2 cellular contexts compared by ENCODE assay signal in the genomic region with DNA sequence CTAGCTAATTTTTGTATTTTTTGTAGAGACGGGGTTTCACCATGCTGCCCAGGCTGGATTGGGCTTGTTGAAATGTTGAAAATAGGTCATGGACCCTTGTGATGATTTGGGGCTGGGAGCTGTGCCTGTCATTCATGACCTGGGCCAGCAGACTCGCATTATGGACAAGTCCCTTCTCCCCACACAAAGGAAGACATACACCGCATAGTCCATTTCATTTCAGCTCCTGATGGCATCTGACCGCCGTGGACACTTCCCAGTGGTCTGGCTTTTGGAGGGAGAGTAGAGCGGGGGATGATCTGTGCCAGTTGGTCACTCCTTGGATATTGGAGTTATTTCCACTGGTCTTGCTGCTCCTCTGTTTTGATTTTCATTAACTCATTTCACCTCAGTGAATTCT.
TF ChIP-seq lines count a peak whose summit lies in the region.

No MANE protein-coding gene starts in this region.

TF ChIP-seq in WTC11, 78 proteins besides CTCF, POLR2A, EP300 and RAD21 (continued from another document):
- TF ChIP-seq, protein P1, sequence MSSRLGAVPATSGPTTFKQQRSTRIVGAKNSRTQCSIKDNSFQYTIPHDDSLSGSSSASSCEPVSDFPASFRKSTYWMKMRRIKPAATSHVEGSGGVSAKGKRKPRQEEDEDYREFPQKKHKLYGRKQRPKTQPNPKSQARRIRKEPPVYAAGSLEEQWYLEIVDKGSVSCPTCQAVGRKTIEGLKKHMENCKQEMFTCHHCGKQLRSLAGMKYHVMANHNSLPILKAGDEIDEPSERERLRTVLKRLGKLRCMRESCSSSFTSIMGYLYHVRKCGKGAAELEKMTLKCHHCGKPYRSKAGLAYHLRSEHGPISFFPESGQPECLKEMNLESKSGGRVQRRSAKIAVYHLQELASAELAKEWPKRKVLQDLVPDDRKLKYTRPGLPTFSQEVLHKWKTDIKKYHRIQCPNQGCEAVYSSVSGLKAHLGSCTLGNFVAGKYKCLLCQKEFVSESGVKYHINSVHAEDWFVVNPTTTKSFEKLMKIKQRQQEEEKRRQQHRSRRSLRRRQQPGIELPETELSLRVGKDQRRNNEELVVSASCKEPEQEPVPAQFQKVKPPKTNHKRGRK (CRISPR knock-in tag; IDR thresholded peaks at IDR 0.05; ENCODE audit: borderline replicate concordance) = no peak
- TF ChIP-seq ETV6 (CRISPR knock-in tag; IDR thresholded peaks at IDR 0.05) = no peak
- TF ChIP-seq NFATC4 (CRISPR knock-in tag; IDR thresholded peaks at IDR 0.05) = no peak
- TF ChIP-seq, protein P2, sequence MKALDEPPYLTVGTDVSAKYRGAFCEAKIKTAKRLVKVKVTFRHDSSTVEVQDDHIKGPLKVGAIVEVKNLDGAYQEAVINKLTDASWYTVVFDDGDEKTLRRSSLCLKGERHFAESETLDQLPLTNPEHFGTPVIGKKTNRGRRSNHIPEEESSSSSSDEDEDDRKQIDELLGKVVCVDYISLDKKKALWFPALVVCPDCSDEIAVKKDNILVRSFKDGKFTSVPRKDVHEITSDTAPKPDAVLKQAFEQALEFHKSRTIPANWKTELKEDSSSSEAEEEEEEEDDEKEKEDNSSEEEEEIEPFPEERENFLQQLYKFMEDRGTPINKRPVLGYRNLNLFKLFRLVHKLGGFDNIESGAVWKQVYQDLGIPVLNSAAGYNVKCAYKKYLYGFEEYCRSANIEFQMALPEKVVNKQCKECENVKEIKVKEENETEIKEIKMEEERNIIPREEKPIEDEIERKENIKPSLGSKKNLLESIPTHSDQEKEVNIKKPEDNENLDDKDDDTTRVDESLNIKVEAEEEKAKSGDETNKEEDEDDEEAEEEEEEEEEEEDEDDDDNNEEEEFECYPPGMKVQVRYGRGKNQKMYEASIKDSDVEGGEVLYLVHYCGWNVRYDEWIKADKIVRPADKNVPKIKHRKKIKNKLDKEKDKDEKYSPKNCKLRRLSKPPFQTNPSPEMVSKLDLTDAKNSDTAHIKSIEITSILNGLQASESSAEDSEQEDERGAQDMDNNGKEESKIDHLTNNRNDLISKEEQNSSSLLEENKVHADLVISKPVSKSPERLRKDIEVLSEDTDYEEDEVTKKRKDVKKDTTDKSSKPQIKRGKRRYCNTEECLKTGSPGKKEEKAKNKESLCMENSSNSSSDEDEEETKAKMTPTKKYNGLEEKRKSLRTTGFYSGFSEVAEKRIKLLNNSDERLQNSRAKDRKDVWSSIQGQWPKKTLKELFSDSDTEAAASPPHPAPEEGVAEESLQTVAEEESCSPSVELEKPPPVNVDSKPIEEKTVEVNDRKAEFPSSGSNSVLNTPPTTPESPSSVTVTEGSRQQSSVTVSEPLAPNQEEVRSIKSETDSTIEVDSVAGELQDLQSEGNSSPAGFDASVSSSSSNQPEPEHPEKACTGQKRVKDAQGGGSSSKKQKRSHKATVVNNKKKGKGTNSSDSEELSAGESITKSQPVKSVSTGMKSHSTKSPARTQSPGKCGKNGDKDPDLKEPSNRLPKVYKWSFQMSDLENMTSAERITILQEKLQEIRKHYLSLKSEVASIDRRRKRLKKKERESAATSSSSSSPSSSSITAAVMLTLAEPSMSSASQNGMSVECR (CRISPR knock-in tag; IDR thresholded peaks at IDR 0.05; ENCODE audit: borderline replicate concordance) = no peak
- TF ChIP-seq, protein P3, sequence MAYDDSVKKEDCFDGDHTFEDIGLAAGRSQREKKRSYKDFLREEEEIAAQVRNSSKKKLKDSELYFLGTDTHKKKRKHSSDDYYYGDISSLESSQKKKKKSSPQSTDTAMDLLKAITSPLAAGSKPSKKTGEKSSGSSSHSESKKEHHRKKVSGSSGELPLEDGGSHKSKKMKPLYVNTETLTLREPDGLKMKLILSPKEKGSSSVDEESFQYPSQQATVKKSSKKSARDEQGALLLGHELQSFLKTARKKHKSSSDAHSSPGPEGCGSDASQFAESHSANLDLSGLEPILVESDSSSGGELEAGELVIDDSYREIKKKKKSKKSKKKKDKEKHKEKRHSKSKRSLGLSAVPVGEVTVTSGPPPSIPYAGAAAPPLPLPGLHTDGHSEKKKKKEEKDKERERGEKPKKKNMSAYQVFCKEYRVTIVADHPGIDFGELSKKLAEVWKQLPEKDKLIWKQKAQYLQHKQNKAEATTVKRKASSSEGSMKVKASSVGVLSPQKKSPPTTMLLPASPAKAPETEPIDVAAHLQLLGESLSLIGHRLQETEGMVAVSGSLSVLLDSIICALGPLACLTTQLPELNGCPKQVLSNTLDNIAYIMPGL (CRISPR knock-in tag; IDR thresholded peaks at IDR 0.05) = no peak
- no peak for TF ChIP-seq RELA (CRISPR knock-in tag; IDR thresholded peaks at IDR 0.05; ENCODE audit: borderline replicate concordance)
TF ChIP-seq in WTC11: peak in this region for 0.

TF ChIP-seq in HepG2, 621 proteins besides CTCF, POLR2A, EP300 and RAD21 (continued from another document):
- TF ChIP-seq, protein P4, sequence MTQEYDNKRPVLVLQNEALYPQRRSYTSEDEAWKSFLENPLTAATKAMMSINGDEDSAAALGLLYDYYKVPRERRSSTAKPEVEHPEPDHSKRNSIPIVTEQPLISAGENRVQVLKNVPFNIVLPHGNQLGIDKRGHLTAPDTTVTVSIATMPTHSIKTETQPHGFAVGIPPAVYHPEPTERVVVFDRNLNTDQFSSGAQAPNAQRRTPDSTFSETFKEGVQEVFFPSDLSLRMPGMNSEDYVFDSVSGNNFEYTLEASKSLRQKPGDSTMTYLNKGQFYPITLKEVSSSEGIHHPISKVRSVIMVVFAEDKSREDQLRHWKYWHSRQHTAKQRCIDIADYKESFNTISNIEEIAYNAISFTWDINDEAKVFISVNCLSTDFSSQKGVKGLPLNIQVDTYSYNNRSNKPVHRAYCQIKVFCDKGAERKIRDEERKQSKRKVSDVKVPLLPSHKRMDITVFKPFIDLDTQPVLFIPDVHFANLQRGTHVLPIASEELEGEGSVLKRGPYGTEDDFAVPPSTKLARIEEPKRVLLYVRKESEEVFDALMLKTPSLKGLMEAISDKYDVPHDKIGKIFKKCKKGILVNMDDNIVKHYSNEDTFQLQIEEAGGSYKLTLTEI (CRISPR knock-in tag; conservative IDR thresholded peaks at IDR 0.05) = no peak
